In the genomic region with DNA sequence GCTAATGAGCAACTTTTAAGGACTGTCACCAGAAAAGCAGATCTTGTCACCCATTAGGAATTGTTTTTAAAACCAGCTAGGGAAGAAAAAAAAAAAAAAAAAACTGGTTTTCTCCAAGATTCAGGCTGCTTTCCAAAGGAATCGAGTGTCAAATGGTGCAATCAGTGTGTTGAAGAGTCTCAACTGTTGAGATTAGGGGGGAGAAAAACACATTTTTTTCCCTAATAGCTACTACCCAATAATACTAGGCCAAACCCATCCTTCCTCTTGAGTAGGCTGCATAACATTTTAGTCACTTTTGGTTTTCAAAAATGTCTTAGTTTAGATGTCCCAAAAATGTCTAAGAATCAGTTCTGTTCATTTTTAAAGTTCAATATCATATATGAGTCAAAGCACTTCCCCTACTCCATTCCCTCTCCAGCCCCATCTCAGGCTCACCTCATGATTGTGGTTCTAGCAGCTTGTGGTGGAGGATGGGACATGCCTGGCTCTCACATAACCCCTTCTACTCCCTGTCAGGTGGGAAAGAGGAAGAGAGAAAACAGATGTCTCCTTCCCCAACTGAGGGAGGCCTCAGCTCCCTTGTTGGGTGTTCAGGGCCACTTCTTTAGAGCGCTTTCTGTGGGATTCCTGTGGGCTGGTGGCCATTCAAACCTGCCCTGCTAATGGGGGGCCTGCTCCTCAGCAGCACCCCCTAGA, we compare ENCODE assay signal across 17 cellular contexts.
DNase-seq lines count a peak whose midpoint lies in the region; ATAC-seq and TF ChIP-seq lines count a peak whose summit lies in the region.
"Had no signal": no experiment of that assay in that cellular context is flagged by ENCODE, and none has a peak within 500 bp of the region (broad histone marks: within the 10 kb centered on the region; RNA-seq: fewer than 3 reads in every experiment).

No MANE protein-coding gene starts in this region.

- CTCF ChIA-PET in PC-9 (lab: Charles Lee) = no interaction called here
- CTCF ChIA-PET in activated CD4-positive, alpha-beta memory T cell treated with anti-CD3 and anti-CD28 coated beads for 36 hours (lab: Charles Lee) = no interaction called here

- TF ChIP-seq CTCF in nephron progenitor cell (IDR thresholded peaks at IDR 0.05) = no peak
- TF ChIP-seq CTCF in PC-9 (conservative IDR thresholded peaks at IDR 0.05) = no peak
- no peak for TF ChIP-seq CTCF in sigmoid colon (IDR thresholded peaks at IDR 0.05)

- H3F3A ChIP-seq in PC-9 (ENCODE audit: insufficient read depth, low read depth) = no peaks in the 10 kb centered on the region

- TF ChIP-seq POLR2A in sigmoid colon (IDR thresholded peaks at IDR 0.05) = no peak

- no peak overlapping the region for H3K27ac ChIP-seq in PC-9
- no peak overlapping the region for H3K27ac ChIP-seq in aorta (ENCODE audit: low read depth in 1 of 2, low read length in 2 of 2)
- H3K27ac ChIP-seq in sigmoid colon = no peak overlapping the region
- H3K27ac ChIP-seq: lower lobe of right lung, Peyer's patch, tibial artery had no signal

- 55 to 60% methylated on average over 2 of the region's 2 CpGs for WGBS in aorta, 2 donors
- WGBS in sigmoid colon, 2 donors = 78 to 84% methylated on average over 2 of the region's 2 CpGs

- no peaks in the 10 kb centered on the region for H3K36me3 Mint-ChIP-seq in nephron progenitor cell (ENCODE audit: low read depth)
- H3K36me3 Mint-ChIP-seq in activated CD4-positive, alpha-beta memory T cell treated with anti-CD3 and anti-CD28 coated beads for 36 hours = no peaks in the 10 kb centered on the region
- H3K36me3 Mint-ChIP-seq: natural killer cell had no signal

- H3K27me3 ChIP-seq in PC-9 (ENCODE audit: insufficient read depth, low read depth) = no peaks in the 10 kb centered on the region
- H3K27me3 ChIP-seq in aorta (ENCODE audit: control insufficient read depth in 1 of 2, insufficient read depth in 2 of 2, low read length in 1 of 2) = no peaks in the 10 kb centered on the region
- H3K27me3 ChIP-seq in sigmoid colon = no peaks in the 10 kb centered on the region
- H3K27me3 ChIP-seq: BE2C, Peyer's patch, tibial artery had no signal

- no peak overlapping the region for H2AFZ ChIP-seq in PC-9

- no peak overlapping the region for H3K4me3 Mint-ChIP-seq in nephron progenitor cell
- no peak overlapping the region for H3K4me3 Mint-ChIP-seq in activated CD4-positive, alpha-beta memory T cell treated with anti-CD3 and anti-CD28 coated beads for 36 hours
- H3K4me3 Mint-ChIP-seq: natural killer cell had no signal

- BruUV-seq in PC-9 (replicated peaks; lab: Mats Ljungman, UMichigan) = no TSS peak

- H3K4me1 Mint-ChIP-seq in nephron progenitor cell = peaks cover 26% of the 10 kb centered on the region
- H3K4me1 Mint-ChIP-seq in activated CD4-positive, alpha-beta memory T cell treated with anti-CD3 and anti-CD28 coated beads for 36 hours (ENCODE audit: low read depth) = no peaks in the 10 kb centered on the region
- H3K4me1 Mint-ChIP-seq: natural killer cell had no signal

- no peaks in the 10 kb centered on the region for H4K20me1 ChIP-seq in PC-9 (ENCODE audit: insufficient read depth)

- H3K4me2 ChIP-seq in PC-9 = no peak overlapping the region

- POLR2A ChIA-PET in PC-9 (lab: Charles Lee; ENCODE audit: unreplicated experiment) = no interaction called here
- POLR2A ChIA-PET in activated CD4-positive, alpha-beta memory T cell treated with anti-CD3 and anti-CD28 coated beads for 36 hours (lab: Charles Lee) = no interaction called here

- no peaks in the 10 kb centered on the region for H3K36me3 ChIP-seq in PC-9 (ENCODE audit: low read depth)
- H3K36me3 ChIP-seq in aorta (ENCODE audit: control insufficient read depth in 1 of 2, insufficient read depth in 2 of 2, low read length in 1 of 2) = no peaks in the 10 kb centered on the region
- no peaks in the 10 kb centered on the region for H3K36me3 ChIP-seq in sigmoid colon
- H3K36me3 ChIP-seq: BE2C, lower lobe of right lung, Peyer's patch, tibial artery had no signal

- peak overlapping the region; percentile 61 for H3K27ac Mint-ChIP-seq in nephron progenitor cell
- no peak overlapping the region for H3K27ac Mint-ChIP-seq in activated CD4-positive, alpha-beta memory T cell treated with anti-CD3 and anti-CD28 coated beads for 36 hours
- H3K27ac Mint-ChIP-seq: natural killer cell had no signal

- no peaks in the 10 kb centered on the region for H3K4me1 ChIP-seq in PC-9 (replicated peaks; ENCODE audit: insufficient read depth)
- H3K4me1 ChIP-seq in aorta (ENCODE audit: control insufficient read depth in 1 of 2, insufficient read depth in 2 of 2, low read length in 2 of 2) = no peaks in the 10 kb centered on the region
- H3K4me1 ChIP-seq in sigmoid colon = no peaks in the 10 kb centered on the region
- H3K4me1 ChIP-seq: BE2C, lower lobe of right lung, Peyer's patch, tibial artery had no signal

- no peaks in the 10 kb centered on the region for H3K9me3 Mint-ChIP-seq in nephron progenitor cell
- no peaks in the 10 kb centered on the region for H3K9me3 Mint-ChIP-seq in activated CD4-positive, alpha-beta memory T cell treated with anti-CD3 and anti-CD28 coated beads for 36 hours

- no peaks in the 10 kb centered on the region for H3K9me2 ChIP-seq in PC-9 (ENCODE audit: insufficient read depth)

- ATAC-seq in GM18868 (IDR thresholded peaks at IDR 0.05; ENCODE audit: unreplicated experiment) = peak; percentile 68
- peak; percentile 66 for ATAC-seq in GM21526 (IDR thresholded peaks at IDR 0.05; ENCODE audit: low FRiP score, unreplicated experiment)
- peak; percentile 45 for ATAC-seq in HG03045 (IDR thresholded peaks at IDR 0.05; ENCODE audit: unreplicated experiment)
- ATAC-seq in aorta (ENCODE audit: low FRiP score) = no peak
- ATAC-seq: lower lobe of right lung, natural killer cell had no signal

- H3K4me3 ChIP-seq in PC-9 (no peak overlapping the region), aorta (ENCODE audit: low read length in 2 of 2) (no peak overlapping the region), sigmoid colon (no peak overlapping the region)
- H3K4me3 ChIP-seq: lower lobe of right lung, Peyer's patch, tibial artery had no signal

- no peaks in the 10 kb centered on the region for H3K9me3 ChIP-seq in PC-9 (ENCODE audit: insufficient read depth, low read depth)
- no peaks in the 10 kb centered on the region for H3K9me3 ChIP-seq in aorta (ENCODE audit: control insufficient read depth, low read length)
- H3K9me3 ChIP-seq in sigmoid colon = no peaks in the 10 kb centered on the region
- H3K9me3 ChIP-seq: BE2C, lower lobe of right lung, Peyer's patch, tibial artery had no signal

- H3K79me2 ChIP-seq in PC-9 (ENCODE audit: low read depth) = no peaks in the 10 kb centered on the region

- no peak for DNase-seq in nephron progenitor cell
- no peak for DNase-seq in PC-9
- DNase-seq in aorta = no peak
- no peak for DNase-seq in activated CD4-positive, alpha-beta memory T cell treated with anti-CD3 and anti-CD28 coated beads for 36 hours
- DNase-seq in sigmoid colon = no peak
- DNase-seq: activated CD8-positive, alpha-beta memory T cell treated with anti-CD3 and anti-CD28 coated beads, Interleukin-2, amount 50 U/mL, for 4 hours; activated naive CD4-positive, alpha-beta T cell treated with anti-CD3 and anti-CD28 coated beads, Interleukin-2, amount 50 U/mL, for 16 hours; BE2C; lower lobe of right lung; natural killer cell; NCI-H187; NCI-H510A treated with DMSO at 0.1 percent for 48 hours; Peyer's patch; tibial artery had no signal

- intact Hi-C loops in PC-9 (cut with micrococcal nuclease; ENCODE audit: unreplicated experiment) = no loop called here
- intact Hi-C loops in aorta (cut with DNase I) = no loop called here
- intact Hi-C loops in activated CD4-positive, alpha-beta memory T cell treated with anti-CD3 and anti-CD28 coated beads for 36 hours (cut with micrococcal nuclease) = no loop called here
- intact Hi-C loops in sigmoid colon (cut with DNase I) = no loop called here

- no peak for TF ChIP-seq EP300 in sigmoid colon (IDR thresholded peaks at IDR 0.05)

- H3K27me3 Mint-ChIP-seq in nephron progenitor cell (ENCODE audit: low read depth, poor library complexity) = peaks cover 11% of the 10 kb centered on the region
- H3K27me3 Mint-ChIP-seq in activated CD4-positive, alpha-beta memory T cell treated with anti-CD3 and anti-CD28 coated beads for 36 hours = peaks cover 4% of the 10 kb centered on the region
